Comparison of ENCODE assay signal across 6 cellular contexts in the genomic region with DNA sequence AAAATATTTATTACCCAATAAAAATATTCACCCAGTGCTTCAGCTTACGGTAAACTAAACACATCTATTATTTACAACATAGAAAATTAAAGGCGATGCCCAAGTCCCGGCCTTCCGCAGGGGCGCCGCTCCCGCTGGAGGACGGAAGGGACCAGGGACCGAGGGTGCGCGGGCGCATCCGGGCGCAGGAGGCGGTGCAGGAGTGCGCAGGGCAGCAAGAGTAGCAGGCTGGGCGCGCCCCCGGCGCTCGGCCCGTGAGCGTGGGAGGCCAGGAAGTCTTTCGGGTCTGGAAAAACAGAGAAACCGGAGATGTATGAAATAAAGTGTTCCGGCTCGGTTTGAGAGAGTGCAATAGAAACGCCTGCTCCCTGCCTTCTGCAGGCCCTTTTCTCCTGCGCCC. TPM values are rescaled to one million over a fixed set of nuclear protein-coding genes. Genes with fewer than 3 reads are reported as not detected.
"Had no signal": no experiment of that assay in that cellular context is flagged by ENCODE, and none has a peak within 500 bp of the region (broad histone marks: within the 10 kb centered on the region; RNA-seq: fewer than 3 reads in every experiment).

No MANE protein-coding gene starts in this region.

RNA-seq across cellular contexts. Expression of a gene that starts 6.6 kb away (rescaled TPM):
- total RNA-seq: M059J, PC-9, Right ventricle myocardium superior, RPMI7951, SJSA1 had no signal
- polyA plus RNA-seq: SK-N-SH had no signal

RNA-seq across cellular contexts. Expression of a gene that starts 18.4 kb away (rescaled TPM):
- total RNA-seq: M059J, PC-9, Right ventricle myocardium superior, RPMI7951, SJSA1 had no signal
- polyA plus RNA-seq: SK-N-SH had no signal
